In genomic region chr20:57260065-57260958, GRCh38 we compare ENCODE assay signal across 25 cellular contexts. TPM values are rescaled to one million over a fixed set of nuclear protein-coding genes. Genes with fewer than 3 reads are reported as not detected.
DNase-seq lines count a peak whose midpoint lies in the region; ATAC-seq and TF ChIP-seq lines count a peak whose summit lies in the region.
"Had no signal": no experiment of that assay in that cellular context is flagged by ENCODE, and none has a peak within 500 bp of the region (broad histone marks: within the 10 kb centered on the region; RNA-seq: fewer than 3 reads in every experiment).

No MANE protein-coding gene starts in this region.

- H3K9me3 ChIP-seq in esophagus muscularis mucosa, result no peaks in the 10 kb centered on the region
- no peaks in the 10 kb centered on the region for H3K9me3 ChIP-seq in Peyer's patch
- H3K9me3 ChIP-seq: Caco-2, gastrocnemius medialis, mucosa of descending colon, upper lobe of right lung had no signal

- TF ChIP-seq CTCF in esophagus muscularis mucosa (IDR thresholded peaks at IDR 0.05), result no peak
- TF ChIP-seq CTCF in Peyer's patch (IDR thresholded peaks at IDR 0.05), result no peak

- peak; percentile 49 for DNase-seq in DMS79 treated with DMSO at 0.1 percent for 48 hours (lab: John Stamatoyannopoulos, UW)
- DNase-seq in DMS79 (lab: John Stamatoyannopoulos, UW), result no peak
- peak; percentile 55 for DNase-seq in NCI-H82 (lab: John Stamatoyannopoulos, UW)
- no peak for DNase-seq in esophagus muscularis mucosa (ENCODE audit: extremely low spot score)
- DNase-seq in retina, result peak; percentile 61
- DNase-seq in Peyer's patch, result no peak
- no peak for DNase-seq in RKO (ENCODE audit: low spot score)
- DNase-seq: 8988T; activated CD4-positive, alpha-beta T cell treated with anti-CD3 and anti-CD28 coated beads, Interleukin-2, amount 50 U/mL, for 4 hours; activated gamma-delta T cell treated with Interleukin-2 at 50 U/mL for 16 hours; Caco-2; gastrocnemius medialis; mucosa of descending colon; NCI-H187 treated with DMSO at 0.1 percent for 48 hours; NCI-H446; SHP77; stimulated activated CD4-positive, alpha-beta T cell treated with anti-CD3 and anti-CD28 coated beads, Interleukin-2, amount 100 ng/mL, for 48 hours; stimulated activated naive CD8-positive, alpha-beta T cell treated with anti-CD3 and anti-CD28 coated beads, Interleukin-15, amount 100 ng/mL, for 72 hours; T-helper 17 cell; upper lobe of right lung had no signal

- H3K4me3 ChIP-seq in esophagus muscularis mucosa (peak overlapping the region in 3 of 4 donors; percentile 3 to 17 (median 17)), Peyer's patch (no peak overlapping the region)
- H3K4me3 ChIP-seq: gastrocnemius medialis, mucosa of descending colon, upper lobe of right lung had no signal

- peaks cover 0 to 38% (median 19%) of the 10 kb centered on the region in 4 donors for H3K4me1 ChIP-seq in esophagus muscularis mucosa
- H3K4me1 ChIP-seq in Peyer's patch, result peaks cover 0 to 4% (median 0%) of the 10 kb centered on the region in 4 donors
- H3K4me1 ChIP-seq: gastrocnemius medialis, upper lobe of right lung had no signal

- H3K27ac ChIP-seq in esophagus muscularis mucosa (replicated peaks in 1 of 4), result peak overlapping the region in 2 of 4 donors; percentile 23 to 30
- no peak overlapping the region for H3K27ac ChIP-seq in Peyer's patch
- H3K27ac ChIP-seq: gastrocnemius medialis, HL-60, upper lobe of right lung had no signal

- no peak for TF ChIP-seq POLR2A in esophagus muscularis mucosa (IDR thresholded peaks at IDR 0.05; ENCODE audit: low read depth)
- TF ChIP-seq POLR2A in Peyer's patch (IDR thresholded peaks at IDR 0.05), result no peak

- TF ChIP-seq EP300 in esophagus muscularis mucosa (IDR thresholded peaks at IDR 0.05), result no peak

- intact Hi-C loops in esophagus muscularis mucosa (cut with DNase I), result no loop called here

- no peaks in the 10 kb centered on the region for H3K36me3 ChIP-seq in esophagus muscularis mucosa
- H3K36me3 ChIP-seq in Peyer's patch, result no peaks in the 10 kb centered on the region
- H3K36me3 ChIP-seq: gastrocnemius medialis, upper lobe of right lung had no signal

- H3K27me3 ChIP-seq in esophagus muscularis mucosa (peaks cover 0 to 84% (median 23%) of the 10 kb centered on the region in 4 donors), Peyer's patch (peaks cover 0 to 4% of the 10 kb centered on the region in 2 donors)

- WGBS in esophagus muscularis mucosa, result 49% methylated on average over 18 of the region's 18 CpGs

- ATAC-seq in GM21381 (IDR thresholded peaks at IDR 0.05; ENCODE audit: unreplicated experiment), result no peak
- ATAC-seq: gastrocnemius medialis; HCT116; stimulated activated naive CD8-positive, alpha-beta T cell treated with anti-CD3 and anti-CD28 coated beads, Interleukin-15, amount 100 ng/mL, for 72 hours; T-helper 17 cell; upper lobe of right lung had no signal

RNA-seq across cellular contexts. Expression of gene BMP7, which starts 6.1 kb away (rescaled TPM):
- total RNA-seq in esophagus muscularis mucosa, result 1 to 10 TPM; 4.6 to 7.1 (median 5.6) TPM
- total RNA-seq in Peyer's patch, result 1 to 10 TPM in 1 of 4 donors, under 1 TPM in 1, not detected in 2; 0.67 to 2.7 TPM
- total RNA-seq: liver, osteoblast, T-helper 17 cell had no signal

Comparison
In these comparisons a context has a peak if more than half of its experiments do, and no peak if none do; other contexts are left out.
1. DNase-seq: peak in DMS79 treated with DMSO at 0.1 percent for 48 hours (single experiment), NCI-H82 (single experiment) and retina (single experiment); none in DMS79 (single experiment), esophagus muscularis mucosa (single experiment), Peyer's patch (0 of 3) and RKO (single experiment).
2. H3K4me3 ChIP-seq: peak in esophagus muscularis mucosa (3 of 4); none in Peyer's patch (0 of 4).